Comparison of ENCODE assay signal across 17 cellular contexts in genomic region chr10:49550563-49550962, GRCh38. TPM values are rescaled to one million over a fixed set of nuclear protein-coding genes. Genes with fewer than 3 reads are reported as not detected.
DNase-seq lines count a peak whose midpoint lies in the region; ATAC-seq, FAIRE-seq and TF ChIP-seq lines count a peak whose summit lies in the region.
"Had no signal": no experiment of that assay in that cellular context is flagged by ENCODE, and none has a peak within 500 bp of the region (broad histone marks: within the 10 kb centered on the region; RNA-seq: fewer than 3 reads in every experiment).

No MANE protein-coding gene starts in this region.

- TF ChIP-seq CTCF in AG04450 (IDR thresholded peaks at IDR 0.05; ENCODE audit: low read depth, low read length) (no peak), keratinocyte (optimal IDR thresholded peaks at IDR 0.05 in 1 of 3, IDR thresholded peaks at IDR 0.05 in 1 of 3, conservative IDR thresholded peaks at IDR 0.05 in 1 of 3; ENCODE audit: extremely low read depth in 1 of 3, insufficient read depth in 2 of 3, low read length in 3 of 3) (no peak)

- H3K79me2 ChIP-seq in keratinocyte (ENCODE audit: control insufficient read depth, insufficient read depth, low read length) = no peaks in the 10 kb centered on the region

- peak overlapping the region; percentile 76 for H3K4me2 ChIP-seq in keratinocyte (ENCODE audit: control insufficient read depth, extremely low read depth, insufficient read depth, low read depth, low read length)

- no peaks in the 10 kb centered on the region for H4K20me1 ChIP-seq in keratinocyte (ENCODE audit: control insufficient read depth, extremely low read depth, insufficient read depth, low read length)

- no peaks in the 10 kb centered on the region for H3K36me3 ChIP-seq in keratinocyte (ENCODE audit: control insufficient read depth in 2 of 2, extremely low read depth in 1 of 2, insufficient read depth in 2 of 2, low read length in 2 of 2)
- H3K36me3 ChIP-seq: thyroid gland had no signal

- no peak for TF ChIP-seq EP300 in Ishikawa (IDR thresholded peaks at IDR 0.05; ENCODE audit: borderline replicate concordance)

- CTCF ChIA-PET in AG04450 (lab: Charles Lee) = interaction anchor here (0.9 to 2.6 kb wide), 3 partner anchors 11 to 42 kb away, joined by 3 to 13 read pairs (median 5); partner anchors contain the start of gene ERCC6

- peak; percentile 90 for FAIRE-seq in keratinocyte (lab: Jason Lieb, UNC)
- FAIRE-seq: islet of Langerhans had no signal

- dilution Hi-C loops in keratinocyte (cut with MboI; ENCODE audit: extremely low pct_ligation_motif_present, low sequenced_read_pairs) = no loop called here

- H2AFZ ChIP-seq in keratinocyte (ENCODE audit: control insufficient read depth, low read length) = no peak overlapping the region

- H3K27me3 ChIP-seq in AG04450 (ENCODE audit: control insufficient read depth, insufficient read depth, low read length) (no peaks in the 10 kb centered on the region), keratinocyte (ENCODE audit: control insufficient read depth, extremely low read depth, insufficient read depth, low read length) (no peaks in the 10 kb centered on the region)
- H3K27me3 ChIP-seq: thyroid gland had no signal

- no peak for DNase-seq in AG04450 (ENCODE audit: low read depth, low spot score)
- peak; percentile 55 for DNase-seq in astrocyte of the hippocampus (ENCODE audit: low read depth, low spot score)
- DNase-seq in keratinocyte (ENCODE audit: low read depth, low spot score) = peak; percentile 91
- DNase-seq in stimulated activated CD8-positive, alpha-beta memory T cell treated with anti-CD3 and anti-CD28 coated beads, Interleukin-4, amount 100 ng/mL, for 48 hours = no peak
- DNase-seq in SIG-M5 (lab: John Stamatoyannopoulos, UW) = no peak
- DNase-seq in activated T-cell treated with anti-CD3 and anti-CD28 coated beads, Interleukin-2, amount 50 U/mL, for 4 hours = no peak
- DNase-seq: ACHN; activated CD4-positive, alpha-beta T cell treated with anti-CD3 and anti-CD28 coated beads for 4 hours; activated effector memory CD4-positive, alpha-beta T cell treated with Interleukin-2 at 50 U/mL for 16 hours; DMS79; naive thymus-derived CD4-positive, alpha-beta T cell; NCI-H446; thyroid gland had no signal

- no peak for TF ChIP-seq RAD21 in Ishikawa (IDR thresholded peaks at IDR 0.05; ENCODE audit: low read depth)

- no peaks in the 10 kb centered on the region for H3K4me1 Mint-ChIP-seq in activated T-cell treated with anti-CD3 and anti-CD28 coated beads, Interleukin-2, amount 50 U/mL, for 4 hours (ENCODE audit: low read depth)
- H3K4me1 Mint-ChIP-seq: naive thymus-derived CD4-positive, alpha-beta T cell had no signal

- H3K9me1 ChIP-seq in keratinocyte (ENCODE audit: control insufficient read depth, extremely low read depth, insufficient read depth, low read length) = no peaks in the 10 kb centered on the region

- no peaks in the 10 kb centered on the region for H3K36me3 Mint-ChIP-seq in activated T-cell treated with anti-CD3 and anti-CD28 coated beads, Interleukin-2, amount 50 U/mL, for 4 hours (ENCODE audit: insufficient read depth)

- POLR2A ChIA-PET in AG04450 (lab: Yijun Ruan, JAX) = interaction anchor here (1.9 kb wide), 1 partner anchor 11 kb away, joined by 5 read pairs; the partner anchor contains the start of gene ERCC6

- no peak overlapping the region for H3K4me3 Mint-ChIP-seq in activated T-cell treated with anti-CD3 and anti-CD28 coated beads, Interleukin-2, amount 50 U/mL, for 4 hours
- H3K4me3 Mint-ChIP-seq: naive thymus-derived CD4-positive, alpha-beta T cell had no signal

- H3K27me3 Mint-ChIP-seq in activated T-cell treated with anti-CD3 and anti-CD28 coated beads, Interleukin-2, amount 50 U/mL, for 4 hours (ENCODE audit: low read depth) = peaks cover 12% of the 10 kb centered on the region

- H3K27ac ChIP-seq in AG04450 (ENCODE audit: low read depth, low read length) (peak overlapping the region; percentile 66), keratinocyte (ENCODE audit: control insufficient read depth, insufficient read depth, low read length) (peak overlapping the region; percentile 85)
- H3K27ac ChIP-seq: thyroid gland had no signal

- peak overlapping the region; percentile 65 for H3K9ac ChIP-seq in keratinocyte (ENCODE audit: control insufficient read depth, extremely low read depth, insufficient read depth, low read length)

- H3K4me1 ChIP-seq in keratinocyte (ENCODE audit: control insufficient read depth, extremely low read depth, insufficient read depth, low read length) = peaks cover 47% of the 10 kb centered on the region
- H3K4me1 ChIP-seq: thyroid gland had no signal

- H3K9me3 ChIP-seq in AG04450 (ENCODE audit: control insufficient read depth, insufficient read depth, low read length) (no peaks in the 10 kb centered on the region), keratinocyte (ENCODE audit: control insufficient read depth, low read depth, low read length) (no peaks in the 10 kb centered on the region)
- H3K9me3 ChIP-seq: thyroid gland had no signal

- ATAC-seq in activated T-cell treated with anti-CD3 and anti-CD28 coated beads, Interleukin-2, amount 50 U/mL, for 4 hours = no peak
- ATAC-seq in HG02610 (IDR thresholded peaks at IDR 0.05; ENCODE audit: unreplicated experiment) = no peak
- ATAC-seq: naive thymus-derived CD4-positive, alpha-beta T cell had no signal

- H3K4me3 ChIP-seq in AG04450 (ENCODE audit: low read depth, low read length) (no peak overlapping the region), keratinocyte (ENCODE audit: control insufficient read depth in 2 of 3, extremely low read depth in 1 of 3, insufficient read depth in 2 of 3, low read depth in 1 of 3, low read length in 3 of 3) (no peak overlapping the region)
- H3K4me3 ChIP-seq: thyroid gland had no signal

- H3K9me3 Mint-ChIP-seq in activated T-cell treated with anti-CD3 and anti-CD28 coated beads, Interleukin-2, amount 50 U/mL, for 4 hours = peaks cover 5% of the 10 kb centered on the region

TF ChIP-seq in Ishikawa, 13 proteins besides CTCF, POLR2A, EP300 and RAD21:
- TF ChIP-seq REST (IDR thresholded peaks at IDR 0.05; ENCODE audit: low read depth) (no peak), EGR1 (IDR thresholded peaks at IDR 0.05) (0 out of 2 replicates have a peak, but pooled peaks have one; percentile 40)
TF ChIP-seq in Ishikawa: peak in this region for 1.

RNA-seq across cellular contexts. Expression of gene ERCC6, which starts 11.6 kb away (rescaled TPM):
- 9.5 and 9.8 TPM in 2 replicates for polyA plus RNA-seq in AG04450 (2011; rRNA removed)
- 28.2 and 44.2 TPM in 2 replicates for polyA minus RNA-seq in AG04450 (2011; rRNA and poly(A)+ RNA removed)
- 27.3 to 36.8 TPM (median 31.0 TPM) in 3 replicates for polyA plus RNA-seq in keratinocyte
- polyA plus RNA-seq in keratinocyte (2011; ENCODE audit: low read depth) = 46.8 TPM
- 17.0 and 31.9 TPM in 2 replicates for polyA plus RNA-seq in keratinocyte (2011; cell fraction: cytosol; rRNA removed)
- polyA plus RNA-seq in keratinocyte (2011; cell fraction: nucleus; rRNA removed) = 55.7 and 58.5 TPM in 2 replicates
- 24.3 and 25.9 TPM in 2 replicates for polyA plus RNA-seq in keratinocyte (2012; ENCODE audit: low replicate concordance)
- 97.6 to 151 TPM (median 131 TPM) in 3 replicates for polyA minus RNA-seq in keratinocyte
- 35.7 TPM for polyA minus RNA-seq in keratinocyte (2011; cell fraction: cytosol; rRNA and poly(A)+ RNA removed)
- 65.8 and 114 TPM in 2 replicates for polyA minus RNA-seq in keratinocyte (2011; cell fraction: nucleus; rRNA and poly(A)+ RNA removed)
- 10 to 100 TPM; 10.8 to 12.4 (median 11.1) TPM for total RNA-seq in activated T-cell treated with anti-CD3 and anti-CD28 coated beads, Interleukin-2, amount 50 U/mL, for 4 hours

RNA-seq across cellular contexts. Expression of gene SLC18A3, which starts 59.5 kb away (rescaled TPM):
- polyA plus RNA-seq in AG04450 (2011; rRNA removed) (not detected in 2 replicates), keratinocyte (not detected in 3 replicates)
- polyA minus RNA-seq in AG04450 (2011; rRNA and poly(A)+ RNA removed) = not detected in 2 replicates
- not detected for polyA plus RNA-seq in keratinocyte (2011; ENCODE audit: low read depth)
- 0.05 TPM in 1 of 2 replicates, not detected in the other for polyA plus RNA-seq in keratinocyte (2011; cell fraction: cytosol; rRNA removed)
- not detected in 2 replicates for polyA plus RNA-seq in keratinocyte (2011; cell fraction: nucleus; rRNA removed)
- polyA plus RNA-seq in keratinocyte (2012; ENCODE audit: low replicate concordance) = 0.23 TPM in 1 of 2 replicates, not detected in the other
- not detected in 3 replicates for polyA minus RNA-seq in keratinocyte
- polyA minus RNA-seq in keratinocyte (2011; cell fraction: cytosol; rRNA and poly(A)+ RNA removed) = not detected
- not detected in 2 replicates for polyA minus RNA-seq in keratinocyte (2011; cell fraction: nucleus; rRNA and poly(A)+ RNA removed)
- total RNA-seq in activated T-cell treated with anti-CD3 and anti-CD28 coated beads, Interleukin-2, amount 50 U/mL, for 4 hours = not detected
- total RNA-seq: fibroblast of lung; naive thymus-derived CD4-positive, alpha-beta T cell; thyroid gland had no signal
- polyA plus RNA-seq: fibroblast of lung; naive thymus-derived CD4-positive, alpha-beta T cell had no signal

Comparison
In these comparisons a context has a peak if more than half of its experiments do, and no peak if none do; other contexts are left out.
1. DNase-seq: peak in astrocyte of the hippocampus (single experiment) and keratinocyte (single experiment); none in AG04450 (single experiment), stimulated activated CD8-positive, alpha-beta memory T cell treated with anti-CD3 and anti-CD28 coated beads, Interleukin-4, amount 100 ng/mL, for 48 hours (single experiment), SIG-M5 (single experiment) and activated T-cell treated with anti-CD3 and anti-CD28 coated beads, Interleukin-2, amount 50 U/mL, for 4 hours (single experiment).